ENCODE assay signal across 18 cellular contexts in genomic region chr20:32886652-32887051, GRCh38. TPM values are rescaled to one million over a fixed set of nuclear protein-coding genes. Genes with fewer than 3 reads are reported as not detected.
"Had no signal": no experiment of that assay in that cellular context is flagged by ENCODE, and none has a peak within 500 bp of the region (broad histone marks: within the 10 kb centered on the region; RNA-seq: fewer than 3 reads in every experiment).

No MANE protein-coding gene starts in this region.

- H3K36me3 ChIP-seq: esophagus squamous epithelium, gastroesophageal sphincter, ovary, right atrium auricular region, sigmoid colon had no signal

- H3K27me3 Mint-ChIP-seq: effector memory CD8-positive, alpha-beta T cell; naive B cell had no signal

- H3K36me3 Mint-ChIP-seq: naive B cell had no signal

- H3K4me3 Mint-ChIP-seq: effector memory CD8-positive, alpha-beta T cell; naive B cell; nephron progenitor cell had no signal

- H3K9me3 Mint-ChIP-seq: effector memory CD8-positive, alpha-beta T cell; naive B cell; nephron progenitor cell had no signal

- H3K4me3 ChIP-seq: esophagus squamous epithelium, gastroesophageal sphincter, ovary, right atrium auricular region, sigmoid colon, skin epidermis had no signal

- H3K4me1 ChIP-seq: esophagus squamous epithelium, gastroesophageal sphincter, right atrium auricular region, sigmoid colon had no signal

- ATAC-seq: effector memory CD8-positive, alpha-beta T cell; gastroesophageal sphincter had no signal

- FAIRE-seq: islet of Langerhans had no signal

- H3K27ac Mint-ChIP-seq: effector memory CD8-positive, alpha-beta T cell; nephron progenitor cell had no signal

- H3K9me3 ChIP-seq: esophagus squamous epithelium, gastroesophageal sphincter, ovary, right atrium auricular region, sigmoid colon had no signal

- H3K27me3 ChIP-seq: esophagus squamous epithelium, gastroesophageal sphincter, ovary, right atrium auricular region, sigmoid colon had no signal

- H3K27ac ChIP-seq: esophagus squamous epithelium, gastroesophageal sphincter, ovary, right atrium auricular region, sigmoid colon, skin epidermis had no signal

- DNase-seq: effector memory CD8-positive, alpha-beta T cell; esophagus squamous epithelium; foreskin fibroblast; glutamatergic neuron; kidney glomerular epithelial cell; mesendoderm; naive B cell; nephron progenitor cell; ovary; sigmoid colon; stimulated activated naive CD4-positive, alpha-beta T cell; trophoblast cell had no signal

- H3K4me1 Mint-ChIP-seq: naive B cell had no signal

RNA-seq across cellular contexts. Expression of gene EFCAB8, which starts 27.9 kb away (rescaled TPM):
- total RNA-seq: epithelial cell of proximal tubule, right atrium auricular region had no signal
- polyA plus RNA-seq: liver, ovary had no signal
